ENCODE assay signal across 13 cellular contexts in genomic region chr5:143879646-143880045, GRCh38.
"Had no signal": no experiment of that assay in that cellular context is flagged by ENCODE, and none has a peak within 500 bp of the region (broad histone marks: within the 10 kb centered on the region; RNA-seq: fewer than 3 reads in every experiment).

No MANE protein-coding gene starts in this region.

- H3K27me3 ChIP-seq: dorsolateral prefrontal cortex, upper lobe of right lung had no signal

- H3K4me1 ChIP-seq: upper lobe of right lung had no signal

- ATAC-seq: activated T-cell treated with anti-CD3 and anti-CD28 coated beads, Interleukin-2, amount 50 U/mL, for 72 hours; upper lobe of right lung had no signal

- H3K4me3 ChIP-seq: dorsolateral prefrontal cortex, thoracic aorta, upper lobe of right lung had no signal

- H3K27ac ChIP-seq: dorsolateral prefrontal cortex, thoracic aorta, upper lobe of right lung had no signal

- H3K9me3 ChIP-seq: thoracic aorta, upper lobe of right lung had no signal

- H3K36me3 ChIP-seq: thoracic aorta, upper lobe of right lung had no signal

- DNase-seq: activated CD4-positive, alpha-beta T cell treated with anti-CD3 and anti-CD28 coated beads, Interleukin-2, amount 10 ng/mL, durations not matched to agents 7 days and 5 days; activated CD4-positive, CD25-positive, alpha-beta regulatory T cell; activated CD8-positive, alpha-beta memory T cell treated with anti-CD3 and anti-CD28 coated beads, Interleukin-2, amount 50 U/mL, for 48 hours; activated naive CD8-positive, alpha-beta T cell treated with anti-CD3 and anti-CD28 coated beads for 36 hours; activated T-cell treated with anti-CD3 and anti-CD28 coated beads, Interleukin-2, amount 50 U/mL, for 72 hours; dorsolateral prefrontal cortex; endodermal cell; hippocampal formation; nephron progenitor cell; stimulated activated CD4-positive, alpha-beta T cell treated with anti-CD3 and anti-CD28 coated beads, Interleukin-12 subunit alpha, Interleukin-12 subunit beta, amount 100 ng/mL, for 4 hours; stimulated activated CD4-positive, alpha-beta T cell treated with anti-CD3 and anti-CD28 coated beads, Interleukin-2, amount 100 ng/mL, for 24 hours; upper lobe of right lung had no signal
